ENCODE assay signal across 18 cellular contexts in genomic region chr3:178711753-178712152, GRCh38.
"Had no signal": no experiment of that assay in that cellular context is flagged by ENCODE, and none has a peak within 500 bp of the region (broad histone marks: within the 10 kb centered on the region; RNA-seq: fewer than 3 reads in every experiment).

No MANE protein-coding gene starts in this region.

- H3K36me3 ChIP-seq: SJSA1 had no signal

- DNase-seq: IMR-90, NCI-H1092, NCI-H1105 treated with DMSO at 0.1 percent for 48 hours, NCI-H1417 treated with DMSO at 0.1 percent for 48 hours, NCI-H1694 treated with DMSO at 0.1 percent for 48 hours, NCI-H1930, NCI-H2171, NCI-H226, NCI-H446, NCI-H510A, NCI-H524 treated with DMSO at 0.1 percent for 48 hours, PC-3, SIG-M5 had no signal

- H3K27ac ChIP-seq: RWPE1, SJSA1, SK-N-MC had no signal

- H3K4me3 ChIP-seq: SJSA1, SK-N-MC had no signal

- FAIRE-seq: HepG2 had no signal

- H3K4me1 ChIP-seq: SJSA1 had no signal

- H3K9me3 ChIP-seq: SJSA1 had no signal

- H3K27me3 ChIP-seq: SJSA1 had no signal

- ATAC-seq: HepG2, Panc1, PC-3 had no signal
